ENCODE assay signal across 1 cellular context in genomic region chr5:142506046-142506445, GRCh38.
TF ChIP-seq lines count a peak whose summit lies in the region.

No MANE protein-coding gene starts in this region.

TF ChIP-seq in HCT116, 20 proteins besides CTCF, POLR2A, EP300 and RAD21 (continued from another document):
- TF ChIP-seq ZBTB33 (IDR thresholded peaks at IDR 0.05; ENCODE audit: extremely low read depth, insufficient replicate concordance, low read length) (no peak), ELF1 (IDR thresholded peaks at IDR 0.05; ENCODE audit: borderline replicate concordance, low read depth) (no peak), ATF3 (IDR thresholded peaks at IDR 0.05) (no peak), SP1 (IDR thresholded peaks at IDR 0.05; ENCODE audit: low read depth) (no peak), REST (IDR thresholded peaks at IDR 0.05; ENCODE audit: low read depth) (no peak)
